Comparison of ENCODE assay signal across 12 cellular contexts in genomic region chr19:46739290-46739771, GRCh38. TPM values are rescaled to one million over a fixed set of nuclear protein-coding genes. Genes with fewer than 3 reads are reported as not detected.
DNase-seq lines count a peak whose midpoint lies in the region; ATAC-seq and TF ChIP-seq lines count a peak whose summit lies in the region.
"Had no signal": no experiment of that assay in that cellular context is flagged by ENCODE, and none has a peak within 500 bp of the region (broad histone marks: within the 10 kb centered on the region; RNA-seq: fewer than 3 reads in every experiment).

No MANE protein-coding gene starts in this region.

- CTCF ChIA-PET in naive thymus-derived CD4-positive, alpha-beta T cell (lab: Charles Lee) = interaction anchor here (0.5 kb wide), 1 partner anchor 279 kb away, joined by 3 read pairs; no protein-coding TSS in a partner anchor

- H3K4me1 ChIP-seq in heart left ventricle (peaks cover 3 to 96% (median 64%) of the 10 kb centered on the region in 12 donors), osteoblast (ENCODE audit: insufficient read depth, low read length) (peaks cover 3% of the 10 kb centered on the region)
- H3K4me1 ChIP-seq in naive thymus-derived CD4-positive, alpha-beta T cell (ENCODE audit: control insufficient read depth in 2 of 2, insufficient read depth in 2 of 2, low read length in 2 of 2) = peaks cover 3% of the 10 kb centered on the region in 2 donors

- peaks cover 38% of the 10 kb centered on the region for H3K4me1 Mint-ChIP-seq in stimulated activated naive CD8-positive, alpha-beta T cell treated with anti-CD3 and anti-CD28 coated beads, Interleukin-15, Interleukin-2, amounts not matched to agents 100 ng/mL and 50 ng/mL, for 24 hours (ENCODE audit: low read depth)
- peaks cover 31 to 45% (median 40%) of the 10 kb centered on the region in 7 donors for H3K4me1 Mint-ChIP-seq in naive thymus-derived CD4-positive, alpha-beta T cell

- WGBS in heart left ventricle, 4 donors = 45 to 56% (median 47%) methylated on average over 9 to 14 of the region's 14 CpGs

- H3K4me3 ChIP-seq in heart left ventricle (no peak overlapping the region), osteoblast (ENCODE audit: insufficient read depth, low read length) (no peak overlapping the region)
- H3K4me3 ChIP-seq in naive thymus-derived CD4-positive, alpha-beta T cell (ENCODE audit: low read length) = no peak overlapping the region
- H3K4me3 ChIP-seq: suprapubic skin had no signal

- DNase-seq in stimulated activated naive CD8-positive, alpha-beta T cell treated with anti-CD3 and anti-CD28 coated beads, Interleukin-15, Interleukin-2, amounts not matched to agents 100 U/mL and 50 U/mL, for 24 hours = no peak
- DNase-seq in heart left ventricle (peak; percentile 87 to 96 (median 88)), osteoblast (ENCODE audit: insufficient read length, low spot score, missing footprints) (peak; percentile 61), GM19240 (ENCODE audit: insufficient read length, low spot score) (no peak), NCI-H146 treated with DMSO at 0.1 percent for 48 hours (lab: John Stamatoyannopoulos, UW; ENCODE audit: unreplicated experiment) (no peak)
- no peak for DNase-seq in naive thymus-derived CD4-positive, alpha-beta T cell
- DNase-seq: EL; NCI-H446; stimulated activated CD4-positive, alpha-beta T cell treated with anti-CD3 and anti-CD28 coated beads, Interleukin-4, amount 100 ng/mL, for 1 hour had no signal

- peaks cover 57% of the 10 kb centered on the region for H4K20me1 ChIP-seq in osteoblast (ENCODE audit: insufficient read depth, low read length)

- intact Hi-C loops in heart left ventricle (cut with DNase I) = loop anchor here in 1 of 10 donors (5.0 kb wide), 1 partner anchor 42 kb away; no protein-coding TSS in a partner anchor
- intact Hi-C loops in naive thymus-derived CD4-positive, alpha-beta T cell (cut with micrococcal nuclease) = no loop called here

- no peak overlapping the region for H3K4me2 ChIP-seq in osteoblast (ENCODE audit: insufficient read depth, low read length)

- no peaks in the 10 kb centered on the region for H3K9me3 Mint-ChIP-seq in stimulated activated naive CD8-positive, alpha-beta T cell treated with anti-CD3 and anti-CD28 coated beads, Interleukin-15, Interleukin-2, amounts not matched to agents 100 ng/mL and 50 ng/mL, for 24 hours
- H3K9me3 Mint-ChIP-seq in naive thymus-derived CD4-positive, alpha-beta T cell = peaks cover 0 to 2% (median 0%) of the 10 kb centered on the region in 11 donors

- peak overlapping the region; percentile 12 for H3K27ac Mint-ChIP-seq in stimulated activated naive CD8-positive, alpha-beta T cell treated with anti-CD3 and anti-CD28 coated beads, Interleukin-15, Interleukin-2, amounts not matched to agents 100 ng/mL and 50 ng/mL, for 24 hours
- H3K27ac Mint-ChIP-seq in naive thymus-derived CD4-positive, alpha-beta T cell = peak overlapping the region in 2 of 9 donors; percentile 38 to 82

- H3K36me3 Mint-ChIP-seq in stimulated activated naive CD8-positive, alpha-beta T cell treated with anti-CD3 and anti-CD28 coated beads, Interleukin-15, Interleukin-2, amounts not matched to agents 100 ng/mL and 50 ng/mL, for 24 hours (ENCODE audit: low read depth) = peaks cover 37% of the 10 kb centered on the region
- H3K36me3 Mint-ChIP-seq in naive thymus-derived CD4-positive, alpha-beta T cell = peaks cover 0 to 12% (median 4%) of the 10 kb centered on the region in 5 donors

- no peaks in the 10 kb centered on the region for H3K9me3 ChIP-seq in heart left ventricle
- H3K9me3 ChIP-seq in osteoblast (ENCODE audit: low read depth, low read length) = no peaks in the 10 kb centered on the region
- no peaks in the 10 kb centered on the region for H3K9me3 ChIP-seq in naive thymus-derived CD4-positive, alpha-beta T cell (ENCODE audit: control insufficient read depth in 2 of 3, low read length in 3 of 3)
- H3K9me3 ChIP-seq: suprapubic skin had no signal

- peaks cover 82% of the 10 kb centered on the region for H3K79me2 ChIP-seq in osteoblast (ENCODE audit: insufficient read depth, low read length)

- POLR2A ChIA-PET in naive thymus-derived CD4-positive, alpha-beta T cell (lab: Charles Lee) = no interaction called here

- H3K36me3 ChIP-seq in heart left ventricle = peaks cover 0 to 49% (median 26%) of the 10 kb centered on the region in 9 donors
- H3K36me3 ChIP-seq in osteoblast (ENCODE audit: insufficient read depth, low read length) = peaks cover 36% of the 10 kb centered on the region
- H3K36me3 ChIP-seq in naive thymus-derived CD4-positive, alpha-beta T cell (ENCODE audit: control insufficient read depth in 2 of 3, insufficient read depth in 3 of 3, low read length in 3 of 3) = peaks cover 0 to 53% (median 14%) of the 10 kb centered on the region in 3 experiments

- no peak for TF ChIP-seq CTCF in heart left ventricle (IDR thresholded peaks at IDR 0.05)
- TF ChIP-seq CTCF in osteoblast (IDR thresholded peaks at IDR 0.05; ENCODE audit: extremely low read depth, low read depth, low read length) = no peak

- H2AFZ ChIP-seq in osteoblast (ENCODE audit: low read length) = no peak overlapping the region

- H3K27ac ChIP-seq in heart left ventricle (peak overlapping the region in 11 of 12 donors; percentile 56 to 90 (median 74)), osteoblast (ENCODE audit: low read depth, low read length) (peak overlapping the region; percentile 5)
- H3K27ac ChIP-seq in naive thymus-derived CD4-positive, alpha-beta T cell (ENCODE audit: low read depth, low read length) = no peak overlapping the region
- H3K27ac ChIP-seq: suprapubic skin had no signal

- no peak for ATAC-seq in stimulated activated naive CD8-positive, alpha-beta T cell treated with anti-CD3 and anti-CD28 coated beads, Interleukin-15, Interleukin-2, amounts not matched to agents 100 U/mL and 50 U/mL, for 24 hours
- ATAC-seq in heart left ventricle (peak; percentile 89 to 94 (median 92)), GM18858 (IDR thresholded peaks at IDR 0.05; ENCODE audit: unreplicated experiment) (no peak)
- ATAC-seq in naive thymus-derived CD4-positive, alpha-beta T cell = no peak

- TF ChIP-seq POLR2A in heart left ventricle (IDR thresholded peaks at IDR 0.05) = peak in 1 of 2 donors; percentile 25

- H3K27me3 ChIP-seq in heart left ventricle (no peaks in the 10 kb centered on the region), osteoblast (ENCODE audit: insufficient read depth, low read length) (no peaks in the 10 kb centered on the region)
- H3K27me3 ChIP-seq in naive thymus-derived CD4-positive, alpha-beta T cell (ENCODE audit: control insufficient read depth in 2 of 2, insufficient read depth in 2 of 2, low read length in 2 of 2) = no peaks in the 10 kb centered on the region
- H3K27me3 ChIP-seq: suprapubic skin had no signal

- H3K27me3 Mint-ChIP-seq in stimulated activated naive CD8-positive, alpha-beta T cell treated with anti-CD3 and anti-CD28 coated beads, Interleukin-15, Interleukin-2, amounts not matched to agents 100 ng/mL and 50 ng/mL, for 24 hours = no peaks in the 10 kb centered on the region
- no peaks in the 10 kb centered on the region for H3K27me3 Mint-ChIP-seq in naive thymus-derived CD4-positive, alpha-beta T cell

- no peak overlapping the region for H3K4me3 Mint-ChIP-seq in stimulated activated naive CD8-positive, alpha-beta T cell treated with anti-CD3 and anti-CD28 coated beads, Interleukin-15, Interleukin-2, amounts not matched to agents 100 ng/mL and 50 ng/mL, for 24 hours
- peak overlapping the region in 1 of 10 donors; percentile 14 for H3K4me3 Mint-ChIP-seq in naive thymus-derived CD4-positive, alpha-beta T cell

RNA-seq across cellular contexts. Expression of gene FKRP, which starts 6.5 kb away (rescaled TPM):
- 10 to 100 TPM; 13.9 to 25.1 (median 19.8) TPM for total RNA-seq in heart left ventricle
- 10 to 100 TPM; 14.4 to 20.7 TPM for polyA plus RNA-seq in heart left ventricle
- total RNA-seq in osteoblast = 18.0 and 18.5 TPM in 2 replicates
- total RNA-seq in naive thymus-derived CD4-positive, alpha-beta T cell = 10 to 100 TPM; 17.5 to 29.8 (median 21.2) TPM
- 1 to 10 TPM; 1.8 to 6.8 TPM for polyA plus RNA-seq in naive thymus-derived CD4-positive, alpha-beta T cell

RNA-seq across cellular contexts. Expression of gene STRN4, which starts 6.9 kb away (rescaled TPM):
- total RNA-seq in heart left ventricle (10 to 100 TPM; 41.0 to 93.6 (median 53.7) TPM), osteoblast (56.3 and 56.5 TPM in 2 replicates)
- 10 to 100 TPM; 42.2 to 89.6 TPM for polyA plus RNA-seq in heart left ventricle
- 100 to 1,000 TPM in 2 of 5 experiments, 10 to 100 TPM in 3; 81.3 to 120 (median 90.4) TPM for total RNA-seq in naive thymus-derived CD4-positive, alpha-beta T cell
- 10 to 100 TPM; 16.2 to 30.9 TPM for polyA plus RNA-seq in naive thymus-derived CD4-positive, alpha-beta T cell

RNA-seq across cellular contexts. Expression of gene PRKD2, which starts 22.4 kb away (rescaled TPM):
- total RNA-seq in heart left ventricle (10 to 100 TPM in 7 of 9 donors, 1 to 10 TPM in 2; 8.4 to 32.8 (median 13.2) TPM), osteoblast (9.0 and 9.4 TPM in 2 replicates)
- 10 to 100 TPM; 10.6 to 12.1 TPM for polyA plus RNA-seq in heart left ventricle
- 100 to 1,000 TPM; 120 to 181 (median 123) TPM for total RNA-seq in naive thymus-derived CD4-positive, alpha-beta T cell
- 100 to 1,000 TPM in 1 of 2 donors, 10 to 100 TPM in 1; 39.5 to 105 TPM for polyA plus RNA-seq in naive thymus-derived CD4-positive, alpha-beta T cell

RNA-seq across cellular contexts. Expression of gene SLC1A5, which starts 49.1 kb away (rescaled TPM):
- total RNA-seq in heart left ventricle (10 to 100 TPM in 4 of 9 donors, 1 to 10 TPM in 5; 3.7 to 22.4 (median 8.9) TPM), osteoblast (274 and 354 TPM in 2 replicates)
- polyA plus RNA-seq in heart left ventricle = 10 to 100 TPM in 1 of 2 donors, 1 to 10 TPM in 1; 3.8 to 21.5 TPM
- total RNA-seq in naive thymus-derived CD4-positive, alpha-beta T cell = 100 to 1,000 TPM in 1 of 5 experiments, 10 to 100 TPM in 1, 1 to 10 TPM in 3; 3.5 to 120 (median 5.3) TPM
- 1 to 10 TPM; 1.1 to 5.6 TPM for polyA plus RNA-seq in naive thymus-derived CD4-positive, alpha-beta T cell

Comparison
In these comparisons a context has a peak if more than half of its experiments do, and no peak if none do; other contexts are left out.
1. ATAC-seq: peak in heart left ventricle (4 of 4); none in stimulated activated naive CD8-positive, alpha-beta T cell treated with anti-CD3 and anti-CD28 coated beads, Interleukin-15, Interleukin-2, amounts not matched to agents 100 U/mL and 50 U/mL, for 24 hours (single experiment), GM18858 (single experiment) and naive thymus-derived CD4-positive, alpha-beta T cell (single experiment).
2. DNase-seq: peak in heart left ventricle (5 of 5) and osteoblast (single experiment); none in stimulated activated naive CD8-positive, alpha-beta T cell treated with anti-CD3 and anti-CD28 coated beads, Interleukin-15, Interleukin-2, amounts not matched to agents 100 U/mL and 50 U/mL, for 24 hours (single experiment), GM19240 (single experiment), naive thymus-derived CD4-positive, alpha-beta T cell (0 of 9) and NCI-H146 treated with DMSO at 0.1 percent for 48 hours (single experiment).